ENCODE assay signal across 9 cellular contexts in genomic region chr6:122790740-122791679, GRCh38. TPM values are rescaled to one million over a fixed set of nuclear protein-coding genes. Genes with fewer than 3 reads are reported as not detected.
A peak's percentile ranks its signal among the peaks of the same experiment; 100 is the strongest.
DNase-seq lines count a peak whose midpoint lies in the region; ATAC-seq and TF ChIP-seq lines count a peak whose summit lies in the region.
"Had no signal": no experiment of that assay in that cellular context is flagged by ENCODE, and none has a peak within 500 bp of the region (broad histone marks: within the 10 kb centered on the region; RNA-seq: fewer than 3 reads in every experiment).

No MANE protein-coding gene starts in this region.

- no peaks in the 10 kb centered on the region for H3K36me3 Mint-ChIP-seq in activated CD8-positive, alpha-beta T cell treated with anti-CD3 and anti-CD28 coated beads for 36 hours (ENCODE audit: low read depth)
- no peaks in the 10 kb centered on the region for H3K36me3 Mint-ChIP-seq in activated CD8-positive, alpha-beta T cell treated with anti-CD3 and anti-CD28 coated beads, Interleukin-2, amount 10 ng/mL, durations not matched to agents 7 days and 5 days (ENCODE audit: low read depth)

- H3K9me3 ChIP-seq in liver (ENCODE audit: control insufficient read depth in 4 of 4, low read length in 3 of 4) (no peaks in the 10 kb centered on the region), tibial nerve (no peaks in the 10 kb centered on the region)

- H3K27ac ChIP-seq in liver (ENCODE audit: low read depth in 1 of 2, low read length in 2 of 2) (peak overlapping the region; percentile 96), tibial nerve (peak overlapping the region; percentile 78 to 98 (median 90))

- no peak for TF ChIP-seq POLR2A in tibial nerve (IDR thresholded peaks at IDR 0.05)

- peaks cover 47% of the 10 kb centered on the region for H3K27me3 Mint-ChIP-seq in activated CD8-positive, alpha-beta T cell treated with anti-CD3 and anti-CD28 coated beads for 36 hours
- peaks cover 48% of the 10 kb centered on the region for H3K27me3 Mint-ChIP-seq in activated CD8-positive, alpha-beta T cell treated with anti-CD3 and anti-CD28 coated beads, Interleukin-2, amount 10 ng/mL, durations not matched to agents 7 days and 5 days (ENCODE audit: low read depth)

- 21% methylated on average over 10 of the region's 10 CpGs for WGBS in liver
- WGBS in tibial nerve, 2 donors = 61 to 70% methylated on average over 10 of the region's 10 CpGs

- peak in 1 of 2 donors; percentile 37 for TF ChIP-seq RAD21 in liver (IDR thresholded peaks at IDR 0.05)

- H3K4me3 ChIP-seq in astrocyte of the cerebellum (ENCODE audit: low read depth, low read length) (peak overlapping the region; percentile 60), liver (ENCODE audit: low read depth in 1 of 3, low read length in 3 of 3) (peak overlapping the region; percentile 80 to 86 (median 86)), tibial nerve (peak overlapping the region in 2 of 4 donors; percentile 76 to 88)

- peak overlapping the region; percentile 76 to 96 for H3K9ac ChIP-seq in liver (ENCODE audit: low read depth in 1 of 2, low read length in 2 of 2)

- H3K36me3 ChIP-seq in liver (ENCODE audit: control insufficient read depth in 4 of 4, insufficient read depth in 3 of 4, low read depth in 1 of 4, low read length in 3 of 4) (no peaks in the 10 kb centered on the region), tibial nerve (no peaks in the 10 kb centered on the region)

- H3K9me3 Mint-ChIP-seq in activated CD8-positive, alpha-beta T cell treated with anti-CD3 and anti-CD28 coated beads for 36 hours = no peaks in the 10 kb centered on the region
- no peaks in the 10 kb centered on the region for H3K9me3 Mint-ChIP-seq in activated CD8-positive, alpha-beta T cell treated with anti-CD3 and anti-CD28 coated beads, Interleukin-2, amount 10 ng/mL, durations not matched to agents 7 days and 5 days (ENCODE audit: insufficient read depth)

- H3K27ac Mint-ChIP-seq in activated CD8-positive, alpha-beta T cell treated with anti-CD3 and anti-CD28 coated beads for 36 hours = no peak overlapping the region
- no peak overlapping the region for H3K27ac Mint-ChIP-seq in activated CD8-positive, alpha-beta T cell treated with anti-CD3 and anti-CD28 coated beads, Interleukin-2, amount 10 ng/mL, durations not matched to agents 7 days and 5 days

- no peak for TF ChIP-seq CTCF in activated CD8-positive, alpha-beta T cell treated with anti-CD3 and anti-CD28 coated beads for 36 hours (IDR thresholded peaks at IDR 0.05)
- TF ChIP-seq CTCF in astrocyte of the cerebellum (IDR thresholded peaks at IDR 0.05; ENCODE audit: low read depth, low read length, missing control alignments) (no peak), liver (IDR thresholded peaks at IDR 0.05; ENCODE audit: low read depth, low read length, missing input control) (no peak), tibial nerve (IDR thresholded peaks at IDR 0.05) (no peak)

- in situ Hi-C loops in astrocyte of the cerebellum (cut with HindIII; ENCODE audit: low sequenced_read_pairs) = no loop called here

- H3K27me3 ChIP-seq in liver (ENCODE audit: control insufficient read depth in 4 of 4, insufficient read depth in 4 of 4, low read length in 3 of 4) (no peaks in the 10 kb centered on the region), tibial nerve (no peaks in the 10 kb centered on the region)

- peak; percentile 29 to 68 for TF ChIP-seq EP300 in tibial nerve (IDR thresholded peaks at IDR 0.05)

- H3K4me1 Mint-ChIP-seq in activated CD8-positive, alpha-beta T cell treated with anti-CD3 and anti-CD28 coated beads for 36 hours (ENCODE audit: low read depth) = peaks cover 15% of the 10 kb centered on the region
- H3K4me1 Mint-ChIP-seq in activated CD8-positive, alpha-beta T cell treated with anti-CD3 and anti-CD28 coated beads, Interleukin-2, amount 10 ng/mL, durations not matched to agents 7 days and 5 days (ENCODE audit: low read depth) = peaks cover 10% of the 10 kb centered on the region

- DNase-seq in activated CD8-positive, alpha-beta T cell treated with anti-CD3 and anti-CD28 coated beads for 36 hours = no peak
- DNase-seq in activated CD8-positive, alpha-beta T cell treated with anti-CD3 and anti-CD28 coated beads, Interleukin-2, amount 10 ng/mL, durations not matched to agents 7 days and 5 days = no peak
- DNase-seq in astrocyte of the cerebellum (ENCODE audit: low read depth) (no peak), tibial nerve (ENCODE audit: low spot score in 2 of 2) (peak in 1 of 2 donors; percentile 18), SHP77 (lab: John Stamatoyannopoulos, UW) (no peak)

- H3K4me1 ChIP-seq in liver (ENCODE audit: control insufficient read depth in 4 of 4, insufficient read depth in 4 of 4, low read length in 3 of 4) (peaks cover 3 to 41% (median 22%) of the 10 kb centered on the region in 4 donors), tibial nerve (peaks cover 0 to 19% (median 12%) of the 10 kb centered on the region in 4 donors)

- no peak for ATAC-seq in activated CD8-positive, alpha-beta T cell treated with anti-CD3 and anti-CD28 coated beads for 36 hours
- ATAC-seq in activated CD8-positive, alpha-beta T cell treated with anti-CD3 and anti-CD28 coated beads, Interleukin-2, amount 10 ng/mL, durations not matched to agents 7 days and 5 days = no peak
- no peak for ATAC-seq in HG02840 (IDR thresholded peaks at IDR 0.05; ENCODE audit: low FRiP score, unreplicated experiment)
- no peak for ATAC-seq in activated CD4-positive, CD25-positive, alpha-beta regulatory T cell treated with anti-CD3 and anti-CD28 coated beads, Interleukin-2, amount 50 U/mL, for 24 hours

- intact Hi-C loops in activated CD8-positive, alpha-beta T cell treated with anti-CD3 and anti-CD28 coated beads for 36 hours (cut with micrococcal nuclease) = no loop called here

- CTCF ChIA-PET in activated CD8-positive, alpha-beta T cell treated with anti-CD3 and anti-CD28 coated beads for 36 hours (lab: Charles Lee) = interaction anchor here (0.9 to 2.3 kb wide), 4 partner anchors 11 to 78 kb away, joined by 3 to 13 read pairs (median 4); no protein-coding TSS in a partner anchor
- CTCF ChIA-PET in activated CD8-positive, alpha-beta T cell treated with anti-CD3 and anti-CD28 coated beads, Interleukin-2, amount 10 ng/mL, durations not matched to agents 7 days and 5 days (lab: Charles Lee) = interaction anchor here (1.2 kb wide), 1 partner anchor 11 kb away, joined by 3 read pairs; no protein-coding TSS in a partner anchor

- peak overlapping the region; percentile 77 for H3K4me3 Mint-ChIP-seq in activated CD8-positive, alpha-beta T cell treated with anti-CD3 and anti-CD28 coated beads for 36 hours
- H3K4me3 Mint-ChIP-seq in activated CD8-positive, alpha-beta T cell treated with anti-CD3 and anti-CD28 coated beads, Interleukin-2, amount 10 ng/mL, durations not matched to agents 7 days and 5 days = no peak overlapping the region

- POLR2A ChIA-PET in activated CD8-positive, alpha-beta T cell treated with anti-CD3 and anti-CD28 coated beads for 36 hours (lab: Charles Lee) = interaction anchor here (0.6 kb wide), 1 partner anchor 655 kb away, joined by 3 read pairs; no protein-coding TSS in a partner anchor
- POLR2A ChIA-PET in activated CD8-positive, alpha-beta T cell treated with anti-CD3 and anti-CD28 coated beads, Interleukin-2, amount 10 ng/mL, durations not matched to agents 7 days and 5 days (lab: Charles Lee) = no interaction called here

TF ChIP-seq in liver, 16 proteins besides CTCF, POLR2A, EP300 and RAD21 (continues in another document):
- TF ChIP-seq ZBTB33 (IDR thresholded peaks at IDR 0.05) = peak; percentile 72
- peak; percentile 98 to 100 for TF ChIP-seq RXRA (IDR thresholded peaks at IDR 0.05)
- TF ChIP-seq TAF1 (conservative IDR thresholded peaks at IDR 0.05) = peak; percentile 95
- TF ChIP-seq FOXA1 (IDR thresholded peaks at IDR 0.05) = peak; percentile 20
- TF ChIP-seq NR2F2 (IDR thresholded peaks at IDR 0.05) = peak; percentile 70
- peak; percentile 78 to 80 for TF ChIP-seq JUND (IDR thresholded peaks at IDR 0.05)
- TF ChIP-seq HNF4A (conservative IDR thresholded peaks at IDR 0.05) = peak; percentile 91 to 96

RNA-seq across cellular contexts. Expression of gene SMPDL3A, which starts 2.0 kb away (rescaled TPM):
- under 1 TPM in 1 of 2 experiments, not detected in 1; 0.14 TPM for total RNA-seq in activated CD8-positive, alpha-beta T cell treated with anti-CD3 and anti-CD28 coated beads for 36 hours
- not detected for total RNA-seq in activated CD8-positive, alpha-beta T cell treated with anti-CD3 and anti-CD28 coated beads, Interleukin-2, amount 10 ng/mL, durations not matched to agents 7 days and 5 days
- total RNA-seq in liver = 10 to 100 TPM; 17.3 to 27.4 TPM
- 10 to 100 TPM; 37.3 to 61.4 TPM for polyA plus RNA-seq in liver
- total RNA-seq in tibial nerve = 10 to 100 TPM in 2 of 4 donors, 1 to 10 TPM in 2; 8.6 to 14.0 (median 10.5) TPM

RNA-seq across cellular contexts. Expression of gene FABP7, which starts 11.5 kb away (rescaled TPM):
- total RNA-seq in activated CD8-positive, alpha-beta T cell treated with anti-CD3 and anti-CD28 coated beads for 36 hours = not detected
- not detected for total RNA-seq in activated CD8-positive, alpha-beta T cell treated with anti-CD3 and anti-CD28 coated beads, Interleukin-2, amount 10 ng/mL, durations not matched to agents 7 days and 5 days
- total RNA-seq in liver (not detected), tibial nerve (not detected)
- polyA plus RNA-seq in liver = not detected
- total RNA-seq: HT1080 had no signal

Comparison
In these comparisons a context has a peak if more than half of its experiments do, and no peak if none do; other contexts are left out.
1. RNA of gene SMPDL3A, which starts 2.0 kb away (total RNA-seq): 17.3 to 27.4 TPM in liver and 8.6 to 14.0 TPM in tibial nerve; 0.14 TPM in activated CD8-positive, alpha-beta T cell treated with anti-CD3 and anti-CD28 coated beads for 36 hours and not detected in activated CD8-positive, alpha-beta T cell treated with anti-CD3 and anti-CD28 coated beads, Interleukin-2, amount 10 ng/mL, durations not matched to agents 7 days and 5 days; every median in the first group is over 4 times any median in the second.